ENCODE assay signal across 5 cellular contexts in the genomic region with DNA sequence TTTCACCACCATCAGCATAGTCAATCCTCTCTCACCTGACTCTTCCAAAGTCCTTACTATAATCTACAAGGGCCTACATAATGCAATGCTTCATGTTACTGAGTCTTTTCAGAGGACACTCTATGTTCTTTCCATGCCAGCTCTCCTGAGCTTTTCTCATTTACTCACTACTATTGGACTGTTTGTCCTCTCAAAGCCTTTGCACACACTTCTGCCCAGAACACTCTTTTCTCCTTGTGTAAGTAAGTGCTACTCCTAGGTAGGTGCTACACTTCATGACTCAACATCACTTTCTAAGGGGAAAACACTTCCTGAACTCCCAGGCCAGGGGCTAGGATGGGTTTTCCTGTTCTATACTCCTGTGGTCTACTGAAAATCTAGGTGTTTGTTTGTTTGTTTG.
"Had no signal": no experiment of that assay in that cellular context is flagged by ENCODE, and none has a peak within 500 bp of the region (broad histone marks: within the 10 kb centered on the region; RNA-seq: fewer than 3 reads in every experiment).

No MANE protein-coding gene starts in this region.

- H3K36me3 Mint-ChIP-seq: IgD-negative memory B cell had no signal

- H3K4me1 Mint-ChIP-seq: GM23338, IgD-negative memory B cell had no signal

- DNase-seq: H9, HCEC 1CT, KBM-7 had no signal

- ATAC-seq: GM23338 had no signal

- H3K4me3 Mint-ChIP-seq: GM23338, H9, IgD-negative memory B cell had no signal

- H2AFZ ChIP-seq: GM23338 had no signal

- H3K9me3 Mint-ChIP-seq: GM23338, H9 had no signal

- H3K4me3 ChIP-seq: GM23338 had no signal

- H3K27ac Mint-ChIP-seq: GM23338, H9, IgD-negative memory B cell had no signal

- H3K4me2 ChIP-seq: GM23338 had no signal
